ENCODE assay signal across 13 cellular contexts in the genomic region with DNA sequence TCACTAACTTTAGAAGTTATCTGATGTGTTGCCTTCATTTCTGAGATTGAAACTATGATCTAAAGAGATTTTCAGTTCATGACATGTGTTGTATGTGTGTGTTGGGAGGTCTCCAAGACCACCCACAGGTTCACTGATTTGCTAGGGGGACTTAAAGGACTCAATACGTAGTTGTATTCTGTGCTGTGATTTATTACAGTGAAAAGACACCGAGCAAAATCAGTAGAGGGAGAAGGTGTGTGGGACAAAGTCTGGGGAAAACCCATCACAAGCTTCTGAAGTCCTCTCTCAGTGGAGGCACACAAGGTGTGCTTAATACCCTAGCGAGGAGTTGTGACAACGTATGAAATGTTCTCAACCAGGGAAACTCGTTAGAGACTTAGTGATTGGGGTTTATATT. TPM values are rescaled to one million over a fixed set of nuclear protein-coding genes. Genes with fewer than 3 reads are reported as not detected.
DNase-seq lines count a peak whose midpoint lies in the region; ATAC-seq lines count a peak whose summit lies in the region.
"Had no signal": no experiment of that assay in that cellular context is flagged by ENCODE, and none has a peak within 500 bp of the region (broad histone marks: within the 10 kb centered on the region; RNA-seq: fewer than 3 reads in every experiment).

No MANE protein-coding gene starts in this region.

- H3K4me1 Mint-ChIP-seq in CD4-positive, CD25-positive, alpha-beta regulatory T cell: peaks cover 25 to 44% (median 36%) of the 10 kb centered on the region in 4 donors
- H3K4me1 Mint-ChIP-seq in effector memory CD8-positive, alpha-beta T cell (ENCODE audit: low read depth in 2 of 2): peaks cover 22 to 36% of the 10 kb centered on the region in 2 donors

- H3K4me3 Mint-ChIP-seq in CD4-positive, CD25-positive, alpha-beta regulatory T cell: peak overlapping the region; percentile 52 to 65 (median 60)
- H3K4me3 Mint-ChIP-seq in effector memory CD8-positive, alpha-beta T cell: peak overlapping the region; percentile 64 to 70

- H3K27ac Mint-ChIP-seq in CD4-positive, CD25-positive, alpha-beta regulatory T cell: peak overlapping the region in 1 of 3 donors; percentile 75
- H3K27ac Mint-ChIP-seq in effector memory CD8-positive, alpha-beta T cell: peak overlapping the region in 1 of 2 donors; percentile 62
- H3K27ac Mint-ChIP-seq: activated T-helper 1 cell treated with anti-CD3 and anti-CD28 coated beads, Interleukin-12 subunit alpha, Interleukin-12 subunit beta, Interleukin-2, Interleukin-4 antibody, amounts not matched to agents 30 ng/mL and 10 ng/mL and 1 ng/mL, durations not matched to agents 14 hours and 24 hours and 36 hours had no signal

- H3K4me1 ChIP-seq in CD4-positive, CD25-positive, alpha-beta regulatory T cell (ENCODE audit: control insufficient read depth, insufficient read depth, low read length, poor library complexity, severe bottlenecking): peaks cover 49% of the 10 kb centered on the region
- H3K4me1 ChIP-seq: BE2C had no signal

- no peaks in the 10 kb centered on the region for H3K9me3 Mint-ChIP-seq in CD4-positive, CD25-positive, alpha-beta regulatory T cell
- no peaks in the 10 kb centered on the region for H3K9me3 Mint-ChIP-seq in effector memory CD8-positive, alpha-beta T cell
- H3K9me3 Mint-ChIP-seq: activated T-helper 1 cell treated with anti-CD3 and anti-CD28 coated beads, Interleukin-12 subunit alpha, Interleukin-12 subunit beta, Interleukin-2, Interleukin-4 antibody, amounts not matched to agents 30 ng/mL and 10 ng/mL and 1 ng/mL, durations not matched to agents 14 hours and 24 hours and 36 hours had no signal

- H3K36me3 Mint-ChIP-seq in CD4-positive, CD25-positive, alpha-beta regulatory T cell: peaks cover 6% of the 10 kb centered on the region
- H3K36me3 Mint-ChIP-seq in effector memory CD8-positive, alpha-beta T cell (ENCODE audit: insufficient read depth): peaks cover 2% of the 10 kb centered on the region

- no peak for ATAC-seq in CD4-positive, CD25-positive, alpha-beta regulatory T cell (ENCODE audit: low read depth in 2 of 2)
- peak; percentile 58 for ATAC-seq in GM18511 (IDR thresholded peaks at IDR 0.05; ENCODE audit: unreplicated experiment)
- peak; percentile 48 for ATAC-seq in HG03196 (IDR thresholded peaks at IDR 0.05; ENCODE audit: unreplicated experiment)
- peak; percentile 61 for ATAC-seq in effector memory CD8-positive, alpha-beta T cell (replicated peaks)
- no peak for ATAC-seq in HG02840 (IDR thresholded peaks at IDR 0.05; ENCODE audit: low FRiP score, unreplicated experiment)
- ATAC-seq in HG03565 (IDR thresholded peaks at IDR 0.05; ENCODE audit: unreplicated experiment): no peak

- H3K9me3 ChIP-seq in CD4-positive, CD25-positive, alpha-beta regulatory T cell (ENCODE audit: control insufficient read depth in 2 of 2, low read length in 2 of 2): no peaks in the 10 kb centered on the region
- H3K9me3 ChIP-seq: BE2C had no signal

- peak overlapping the region; percentile 71 for H3K27ac ChIP-seq in CD4-positive, CD25-positive, alpha-beta regulatory T cell (ENCODE audit: insufficient read depth, low read length, poor library complexity, severe bottlenecking)

- peak overlapping the region; percentile 69 for H3K4me3 ChIP-seq in CD4-positive, CD25-positive, alpha-beta regulatory T cell (ENCODE audit: low read depth, low read length)

- no peak for DNase-seq in CD4-positive, CD25-positive, alpha-beta regulatory T cell
- DNase-seq in effector memory CD8-positive, alpha-beta T cell: no peak
- no peak for DNase-seq in NCI-H82 (lab: John Stamatoyannopoulos, UW)
- no peak for DNase-seq in C1 segment of cervical spinal cord (lab: John Stamatoyannopoulos, UW)
- DNase-seq: BE2C, NCI-H1105, retina had no signal

- no peaks in the 10 kb centered on the region for H3K36me3 ChIP-seq in CD4-positive, CD25-positive, alpha-beta regulatory T cell (ENCODE audit: control insufficient read depth, insufficient read depth, low read length)
- H3K36me3 ChIP-seq: BE2C had no signal

- no peaks in the 10 kb centered on the region for H3K27me3 ChIP-seq in CD4-positive, CD25-positive, alpha-beta regulatory T cell (ENCODE audit: control insufficient read depth, insufficient read depth, low read length)
- H3K27me3 ChIP-seq: BE2C had no signal

- H3K27me3 Mint-ChIP-seq in CD4-positive, CD25-positive, alpha-beta regulatory T cell: no peaks in the 10 kb centered on the region
- no peaks in the 10 kb centered on the region for H3K27me3 Mint-ChIP-seq in effector memory CD8-positive, alpha-beta T cell

RNA-seq across cellular contexts. Expression of a gene that starts 35.6 kb away (rescaled TPM):
- 30.2 TPM for total RNA-seq in CD4-positive, CD25-positive, alpha-beta regulatory T cell
- polyA plus RNA-seq in CD4-positive, CD25-positive, alpha-beta regulatory T cell: 1 to 10 TPM; 1.3 to 2.0 (median 1.4) TPM

RNA-seq across cellular contexts. Expression of a gene that starts 53.0 kb away (rescaled TPM):
- total RNA-seq in CD4-positive, CD25-positive, alpha-beta regulatory T cell: not detected
- polyA plus RNA-seq in CD4-positive, CD25-positive, alpha-beta regulatory T cell: not detected
- total RNA-seq: activated T-helper 1 cell treated with anti-CD3 and anti-CD28 coated beads, Interleukin-12 subunit alpha, Interleukin-12 subunit beta, Interleukin-2, Interleukin-4 antibody, amounts not matched to agents 30 ng/mL and 10 ng/mL and 1 ng/mL, durations not matched to agents 14 hours and 24 hours and 36 hours; lung microvascular endothelial cell had no signal

Comparison
In these comparisons a context has a peak if more than half of its experiments do, and no peak if none do; other contexts are left out.
1. ATAC-seq: peak in GM18511 (single experiment), HG03196 (single experiment) and effector memory CD8-positive, alpha-beta T cell (single experiment); none in CD4-positive, CD25-positive, alpha-beta regulatory T cell (0 of 2), HG02840 (single experiment) and HG03565 (single experiment).